Comparison of ENCODE assay signal across 8 cellular contexts in the genomic region with DNA sequence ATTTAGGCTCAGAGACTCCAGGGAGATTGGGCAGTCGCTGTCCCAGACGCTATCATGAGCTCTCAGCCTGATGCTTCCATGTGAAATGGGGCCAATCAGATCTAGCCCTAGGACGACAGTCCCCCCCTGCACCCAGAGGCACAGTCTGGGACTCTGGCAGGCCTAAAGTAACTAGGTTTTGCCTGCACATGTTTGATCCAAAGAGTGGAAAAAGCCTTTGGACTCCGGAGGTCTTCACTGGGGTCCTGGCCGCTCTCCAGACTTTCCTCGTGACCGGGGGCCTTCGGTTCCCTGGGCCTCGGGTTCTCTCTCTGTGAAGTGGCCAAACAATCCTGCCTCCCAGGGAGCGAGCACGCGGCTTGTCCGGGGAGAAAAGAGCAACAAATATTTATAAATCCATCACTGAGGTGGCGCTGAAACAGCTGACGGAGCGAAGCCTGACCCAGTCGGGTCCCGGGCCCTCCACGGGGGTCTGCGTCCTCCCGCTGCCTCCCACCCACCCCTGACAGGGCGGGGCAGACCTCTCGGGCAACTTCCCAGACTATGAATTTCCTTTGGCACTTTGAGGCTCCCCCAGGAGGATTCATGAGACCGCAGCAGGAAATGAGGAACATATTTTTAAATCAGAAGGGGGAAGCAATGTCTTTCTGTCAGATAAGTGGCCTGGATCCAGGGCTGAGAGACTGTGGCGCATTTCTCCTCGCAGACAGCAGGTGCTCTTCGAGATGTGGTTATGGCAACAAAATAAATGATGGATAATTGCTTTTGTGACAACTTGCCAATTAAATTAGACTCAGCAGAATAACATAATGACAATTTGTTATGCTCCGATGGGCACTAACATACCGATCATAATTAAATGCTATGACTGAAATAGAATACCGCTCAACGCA. TPM values are rescaled to one million over a fixed set of nuclear protein-coding genes. Genes with fewer than 3 reads are reported as not detected.
A peak's percentile ranks its signal among the peaks of the same experiment; 100 is the strongest.
DNase-seq lines count a peak whose midpoint lies in the region; ATAC-seq, FAIRE-seq and TF ChIP-seq lines count a peak whose summit lies in the region.

No MANE protein-coding gene starts in this region.

- H3K4me3 ChIP-seq in BLaER1 = peak overlapping the region; percentile 63

- TF ChIP-seq CTCF in activated B cell treated with CpG ODN at 0.5 μM for 24 hours (IDR thresholded peaks at IDR 0.05) = no peak

- H3K36me3 ChIP-seq in BLaER1 = no peaks in the 10 kb centered on the region

- POLR2A ChIA-PET in activated B cell treated with CpG ODN at 0.5 μM for 24 hours (lab: Charles Lee) = no interaction called here

- peak; percentile 100 for DNase-seq in NCI-H1436 (lab: John Stamatoyannopoulos, UW)
- no peak for DNase-seq in activated B cell treated with CpG ODN at 0.5 μM for 24 hours
- DNase-seq in superior temporal gyrus (ENCODE audit: extremely low spot score) = peak; percentile 28
- DNase-seq in central memory CD4-positive, alpha-beta T cell = no peak

- CTCF ChIA-PET in activated B cell treated with CpG ODN at 0.5 μM for 24 hours (lab: Charles Lee) = no interaction called here

- 0 out of 2 replicates have a peak, but pooled peaks cover 4% of the 10 kb centered on the region for H4K20me1 ChIP-seq in BLaER1

- no peaks in the 10 kb centered on the region for H3K9me3 ChIP-seq in BLaER1

- H3K4me2 ChIP-seq in BLaER1 = peak overlapping the region; percentile 96

- H3K27me3 Mint-ChIP-seq in activated B cell treated with CpG ODN at 0.5 μM for 24 hours = peaks cover 41% of the 10 kb centered on the region

- peak overlapping the region; percentile 89 for H3K27ac ChIP-seq in BLaER1

- no peak overlapping the region for H3K27ac Mint-ChIP-seq in activated B cell treated with CpG ODN at 0.5 μM for 24 hours

- H3K27me3 ChIP-seq in BLaER1 = no peaks in the 10 kb centered on the region

- ATAC-seq in activated B cell treated with CpG ODN at 0.5 μM for 24 hours (ENCODE audit: low read depth) (peak; percentile 14), GM21717 (IDR thresholded peaks at IDR 0.05; ENCODE audit: unreplicated experiment) (no peak), GM19351 (IDR thresholded peaks at IDR 0.05; ENCODE audit: unreplicated experiment) (no peak)

- no peaks in the 10 kb centered on the region for H3K9me3 Mint-ChIP-seq in activated B cell treated with CpG ODN at 0.5 μM for 24 hours

- no peaks in the 10 kb centered on the region for H3K36me3 Mint-ChIP-seq in activated B cell treated with CpG ODN at 0.5 μM for 24 hours (ENCODE audit: low read depth)

- H3K4me1 Mint-ChIP-seq in activated B cell treated with CpG ODN at 0.5 μM for 24 hours = peaks cover 17% of the 10 kb centered on the region

- H3K9ac ChIP-seq in BLaER1 = peak overlapping the region; percentile 78

- intact Hi-C loops in activated B cell treated with CpG ODN at 0.5 μM for 24 hours (cut with micrococcal nuclease) = no loop called here

- peaks cover 70% of the 10 kb centered on the region for H3K4me1 ChIP-seq in BLaER1

- H3K4me3 Mint-ChIP-seq in activated B cell treated with CpG ODN at 0.5 μM for 24 hours = peak overlapping the region; percentile 45

- peak; percentile 78 for FAIRE-seq in islet of Langerhans (lab: Jason Lieb, UNC)

RNA-seq across cellular contexts. Expression of gene MRPS23, which starts 38.9 kb away (rescaled TPM):
- 37.9 and 47.4 TPM in 2 replicates for total RNA-seq in activated B cell treated with CpG ODN at 0.5 μM for 24 hours

Comparison
In these comparisons a context has a peak if more than half of its experiments do, and no peak if none do; other contexts are left out.
1. DNase-seq: peak in NCI-H1436 (single experiment) and superior temporal gyrus (single experiment); none in activated B cell treated with CpG ODN at 0.5 μM for 24 hours (single experiment) and central memory CD4-positive, alpha-beta T cell (single experiment).